In genomic region chr7:67210567-67210966, GRCh38 we compare ENCODE assay signal across 1 cellular context.
TF ChIP-seq lines count a peak whose summit lies in the region.

No MANE protein-coding gene starts in this region.

TF ChIP-seq in K562, 482 proteins besides CTCF, POLR2A, EP300 and RAD21 (continued from another document):
- TF ChIP-seq CHD7 (IDR thresholded peaks at IDR 0.05; ENCODE audit: low read depth, low read length) = no peak
- TF ChIP-seq YBX1 (IDR thresholded peaks at IDR 0.05) = no peak
- 0 out of 2 replicates have a peak, but pooled peaks have one; percentile 28 for TF ChIP-seq MTA1 (IDR thresholded peaks at IDR 0.05; ENCODE audit: borderline replicate concordance)
- TF ChIP-seq CBX3 (IDR thresholded peaks at IDR 0.05; ENCODE audit: borderline replicate concordance in 1 of 2, low read length in 2 of 2) = peak in 1 of 2 experiments; percentile 90; a peak in 1 of 3 replicates
- TF ChIP-seq SMARCA5 (IDR thresholded peaks at IDR 0.05) = 0 out of 2 replicates have a peak, but pooled peaks have one; percentile 20
- peak in 1 of 2 experiments; percentile 92; a peak in 2 of 4 replicates for TF ChIP-seq KDM4B (IDR thresholded peaks at IDR 0.05; ENCODE audit: borderline replicate concordance in 2 of 2, low read depth in 1 of 2)
- TF ChIP-seq ZNF507 (tag; conservative IDR thresholded peaks at IDR 0.05) = no peak
- TF ChIP-seq RFX1 (IDR thresholded peaks at IDR 0.05) = 0 out of 2 replicates have a peak, but pooled peaks have one; percentile 4
- TF ChIP-seq PML (IDR thresholded peaks at IDR 0.05; ENCODE audit: low read length) = no peak
- no peak; the same call in 1 of the 2 replicates for TF ChIP-seq PHF21A (IDR thresholded peaks at IDR 0.05; ENCODE audit: borderline replicate concordance, low read depth)
- TF ChIP-seq C11orf30 (IDR thresholded peaks at IDR 0.05; ENCODE audit: low read depth) = no peak
- no peak for TF ChIP-seq CREBBP (IDR thresholded peaks at IDR 0.05; ENCODE audit: low read depth, low read length)
- peak; percentile 87 for TF ChIP-seq LEF1 (IDR thresholded peaks at IDR 0.05)
- no peak for TF ChIP-seq NFYB (IDR thresholded peaks at IDR 0.05; ENCODE audit: extremely low read depth, insufficient read length)
- peak; percentile 100 for TF ChIP-seq ARHGAP35 (IDR thresholded peaks at IDR 0.05; ENCODE audit: partially characterized antibody)
- peak; percentile 15; the same call in 1 of the 2 replicates for TF ChIP-seq CTBP1 (IDR thresholded peaks at IDR 0.05; ENCODE audit: borderline replicate concordance)
- peak; percentile 33; the same call in 1 of the 2 replicates for TF ChIP-seq ARID1B (IDR thresholded peaks at IDR 0.05)
- TF ChIP-seq FOXM1 (IDR thresholded peaks at IDR 0.05; ENCODE audit: low read depth) = no peak
- TF ChIP-seq FOXM1 (CRISPR knock-in tag; IDR thresholded peaks at IDR 0.05; ENCODE audit: low read depth) = no peak
- no peak for TF ChIP-seq MEF2A (IDR thresholded peaks at IDR 0.05; ENCODE audit: control insufficient read depth, low read depth, low read length)
- TF ChIP-seq EHMT2 (IDR thresholded peaks at IDR 0.05) = peak; percentile 77
- no peak for TF ChIP-seq XRCC3 (IDR thresholded peaks at IDR 0.05)
- TF ChIP-seq NKRF (IDR thresholded peaks at IDR 0.05; ENCODE audit: borderline replicate concordance) = peak; percentile 43; the same call in 1 of the 2 replicates
- TF ChIP-seq KDM1A (IDR thresholded peaks at IDR 0.05) = peak in 1 of 2 experiments; percentile 46; a peak in 1 of 4 replicates
- peak; percentile 74 to 88 for TF ChIP-seq TRIM24 (IDR thresholded peaks at IDR 0.05)
- no peak for TF ChIP-seq ZNF133 (CRISPR knock-in tag; IDR thresholded peaks at IDR 0.05)
- no peak for TF ChIP-seq ZNF764 (CRISPR knock-in tag; IDR thresholded peaks at IDR 0.05; ENCODE audit: low read depth)
- TF ChIP-seq HMBOX1 (IDR thresholded peaks at IDR 0.05) = no peak
- no peak for TF ChIP-seq ZNF408 (CRISPR knock-in tag; IDR thresholded peaks at IDR 0.05; ENCODE audit: low read depth)
TF ChIP-seq in K562: peak in this region for 24.
